In genomic region chr19:38523319-38523718, GRCh38 we compare ENCODE assay signal across 29 cellular contexts.
"Had no signal": no experiment of that assay in that cellular context is flagged by ENCODE, and none has a peak within 500 bp of the region (broad histone marks: within the 10 kb centered on the region; RNA-seq: fewer than 3 reads in every experiment).

No MANE protein-coding gene starts in this region.

- H3K27me3 ChIP-seq: foreskin keratinocyte, hepatocyte, ovary, testis, upper lobe of left lung had no signal

- H3K9me3 ChIP-seq: esophagus muscularis mucosa, gastroesophageal sphincter, heart left ventricle, mucosa of descending colon, ovary, psoas muscle, spleen, testis, tibial artery, upper lobe of left lung had no signal

- FAIRE-seq: endothelial cell of umbilical vein, kidney, urothelium cell line had no signal

- ATAC-seq: foreskin keratinocyte; gastroesophageal sphincter; heart left ventricle; left lobe of liver; mucosa of descending colon; psoas muscle; right cardiac atrium; stimulated activated memory B cell treated with anti-CD40 and anti-IgM and Interleukin-4, amounts not matched to agents 10 μg/mL and 1 μg/mL and 100 μg/mL, for 72 hours; stimulated activated naive CD8-positive, alpha-beta T cell treated with anti-CD3 and anti-CD28 coated beads, Interleukin-15, Interleukin-2, amounts not matched to agents 100 U/mL and 50 U/mL, for 24 hours had no signal

- H3K4me2 ChIP-seq: hepatocyte had no signal

- H3K36me3 ChIP-seq: esophagus muscularis mucosa, gastroesophageal sphincter, heart left ventricle, ovary, spleen, tibial artery, upper lobe of left lung had no signal

- H3K4me1 ChIP-seq: esophagus muscularis mucosa, foreskin keratinocyte, gastroesophageal sphincter, heart left ventricle, psoas muscle, spleen, testis, tibial artery, upper lobe of left lung had no signal

- H3K27ac ChIP-seq: coronary artery, esophagus muscularis mucosa, foreskin keratinocyte, gastroesophageal sphincter, heart left ventricle, hepatocyte, ovary, psoas muscle, skin epidermis, spleen, testis, tibial artery, upper lobe of left lung had no signal

- H3K4me3 ChIP-seq: coronary artery, esophagus muscularis mucosa, gastroesophageal sphincter, heart left ventricle, hepatocyte, lung, mucosa of descending colon, ovary, psoas muscle, skin epidermis, spleen, testis, tibial artery, upper lobe of left lung had no signal

- DNase-seq: dermis blood vessel endothelial cell; effector memory CD4-positive, alpha-beta T cell; foreskin keratinocyte; heart left ventricle; kidney; mesenchymal stem cell; naive B cell; occipital lobe; ovary; psoas muscle; right cardiac atrium; spleen; stimulated activated CD4-positive, alpha-beta T cell treated with anti-CD3 and anti-CD28 coated beads, Interleukin-4, amount 100 ng/mL, for 4 hours; stimulated activated naive CD8-positive, alpha-beta T cell treated with anti-CD3 and anti-CD28 coated beads, Interleukin-15, Interleukin-2, amounts not matched to agents 100 U/mL and 50 U/mL, for 24 hours; substantia nigra; testis; tibial artery had no signal

- H3K79me2 ChIP-seq: hepatocyte had no signal

- H2AFZ ChIP-seq: hepatocyte had no signal
